ENCODE assay signal across 12 cellular contexts in the genomic region with DNA sequence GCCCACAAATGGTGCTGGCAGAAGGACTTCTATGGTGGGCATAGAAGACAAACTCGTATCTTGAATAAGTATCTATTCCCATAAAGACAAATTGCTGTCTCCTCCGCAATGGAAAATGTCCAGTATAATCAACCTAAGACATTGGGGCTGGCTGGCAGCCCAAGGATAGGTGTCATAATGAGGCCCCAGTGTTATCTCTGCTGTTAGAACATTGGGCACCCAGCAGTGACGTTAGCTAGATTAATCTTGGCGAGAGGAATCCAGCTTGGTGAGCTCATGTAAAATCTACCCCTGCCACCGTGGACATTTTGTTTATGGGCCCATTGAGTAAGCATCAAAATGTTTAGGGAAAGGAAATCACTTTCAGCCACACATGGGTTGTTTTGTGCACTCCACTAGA. TPM values are rescaled to one million over a fixed set of nuclear protein-coding genes. Genes with fewer than 3 reads are reported as not detected.
"Had no signal": no experiment of that assay in that cellular context is flagged by ENCODE, and none has a peak within 500 bp of the region (broad histone marks: within the 10 kb centered on the region; RNA-seq: fewer than 3 reads in every experiment).

No MANE protein-coding gene starts in this region.

- H3K4me1 ChIP-seq: uterus had no signal

- DNase-seq: activated CD4-positive, alpha-beta memory T cell treated with anti-CD3 and anti-CD28 coated beads, Interleukin-2, amount 10 ng/mL, durations not matched to agents 7 days and 5 days; activated effector memory CD4-positive, alpha-beta T cell treated with Interleukin-2 at 50 U/mL for 16 hours; activated naive CD4-positive, alpha-beta T cell treated with anti-CD3 and anti-CD28 coated beads, Interleukin-2, amount 50 U/mL, for 16 hours; activated T-cell treated with anti-CD3 and anti-CD28 coated beads, Interleukin-2, amount 50 U/mL, for 4 hours; immature natural killer cell; stimulated activated CD4-positive, alpha-beta T cell treated with anti-CD3 and anti-CD28 coated beads, Interleukin-2, amount 100 ng/mL, for 48 hours; T1000; uterus had no signal

- H3K27ac ChIP-seq: esophagus muscularis mucosa, lower lobe of right lung, tibial nerve, uterus had no signal

- H3K4me3 ChIP-seq: esophagus muscularis mucosa, lower lobe of right lung, tibial nerve, uterus had no signal

- H3K27me3 ChIP-seq: esophagus muscularis mucosa, tibial nerve, uterus had no signal

- H3K9me3 ChIP-seq: esophagus muscularis mucosa, lower lobe of right lung, tibial nerve, uterus had no signal

- H3K36me3 ChIP-seq: esophagus muscularis mucosa, lower lobe of right lung, tibial nerve, uterus had no signal

- ATAC-seq: stimulated activated memory B cell treated with anti-CD40 and anti-IgM and Interleukin-4, amounts not matched to agents 10 μg/mL and 1 μg/mL and 100 μg/mL, for 72 hours had no signal

RNA-seq across cellular contexts. Expression of a gene that starts 55.4 kb away (rescaled TPM):
- total RNA-seq: activated CD4-positive, alpha-beta memory T cell treated with anti-CD3 and anti-CD28 coated beads, Interleukin-2, amount 10 ng/mL, durations not matched to agents 7 days and 5 days had no signal
- polyA plus RNA-seq: immature natural killer cell had no signal
